In the genomic region with DNA sequence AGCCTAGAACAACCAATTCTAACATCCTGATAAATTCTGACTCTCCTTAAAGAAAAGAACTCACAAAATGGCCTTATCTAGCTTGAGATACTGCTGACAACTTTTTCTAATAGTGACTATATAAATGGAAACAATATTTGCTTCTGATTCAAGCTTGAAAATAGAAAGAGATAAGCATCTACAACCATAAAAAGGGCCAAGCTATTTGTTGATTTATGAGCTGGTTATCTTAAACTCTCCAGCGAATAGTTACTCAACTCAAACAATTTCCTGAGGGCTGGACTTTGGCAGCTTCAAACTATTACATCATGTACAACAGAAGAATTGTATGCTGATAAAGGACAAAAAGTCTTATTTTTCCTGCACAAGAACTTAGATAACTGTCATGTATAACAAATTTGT, we compare ENCODE assay signal across 10 cellular contexts. TPM values are rescaled to one million over a fixed set of nuclear protein-coding genes. Genes with fewer than 3 reads are reported as not detected.
DNase-seq lines count a peak whose midpoint lies in the region; ATAC-seq, FAIRE-seq and TF ChIP-seq lines count a peak whose summit lies in the region.
"Had no signal": no experiment of that assay in that cellular context is flagged by ENCODE, and none has a peak within 500 bp of the region (broad histone marks: within the 10 kb centered on the region; RNA-seq: fewer than 3 reads in every experiment).

No MANE protein-coding gene starts in this region.

- H3K27me3 ChIP-seq in right lobe of liver (no peaks in the 10 kb centered on the region), transverse colon (no peaks in the 10 kb centered on the region), BE2C (no peaks in the 10 kb centered on the region), H9 (ENCODE audit: insufficient read depth, low read length) (no peaks in the 10 kb centered on the region)
- H3K27me3 ChIP-seq: neutrophil had no signal

- peaks cover 7 to 8% of the 10 kb centered on the region in 2 experiments for H3K9me3 Mint-ChIP-seq in H9
- H3K9me3 Mint-ChIP-seq: activated T-cell treated with anti-CD3 and anti-CD28 coated beads, Interleukin-2, amount 50 U/mL, for 4 hours had no signal

- H3K79me2 ChIP-seq in H9 (ENCODE audit: insufficient read depth, low read length) = peaks cover 6% of the 10 kb centered on the region; the same call in 1 of the 2 replicates

- peaks cover 8% of the 10 kb centered on the region for H3K79me1 ChIP-seq in H9 (ENCODE audit: insufficient read depth, low read depth, low read length, poor library complexity, severe bottlenecking)

- WGBS in right lobe of liver (ENCODE audit: insufficient coverage, low coverage, low lambda C conversion rate, missing lambda C conversion rate) = 4% methylated on average over 1 of the region's 1 CpG
- WGBS in transverse colon (ENCODE audit: low coverage in 1 of 2), 2 donors = 0 to 22% methylated on average over 1 of the region's 1 CpG
- no CpG with 5 or more reads among the region's 1 CpG for WGBS in H9 (ENCODE audit: extremely low coverage, insufficient read length, low lambda C conversion rate)

- no peak overlapping the region for H4K91ac ChIP-seq in H9 (ENCODE audit: insufficient read length, low read depth, low read length)

- no peak overlapping the region for H3K56ac ChIP-seq in H9 (ENCODE audit: insufficient read length, low read depth, low read length)

- H3K4me3 ChIP-seq in right lobe of liver = no peak overlapping the region
- peak overlapping the region in 1 of 4 donors; percentile 2 for H3K4me3 ChIP-seq in transverse colon
- no peak overlapping the region for H3K4me3 ChIP-seq in BE2C (ENCODE audit: low read depth, low read length)

- peaks cover 0 to 41% (median 5%) of the 10 kb centered on the region in 4 donors for H3K4me1 ChIP-seq in right lobe of liver
- peaks cover 16 to 70% (median 45%) of the 10 kb centered on the region in 4 donors for H3K4me1 ChIP-seq in transverse colon
- peaks cover 5% of the 10 kb centered on the region; the same call in 1 of the 2 replicates for H3K4me1 ChIP-seq in BE2C
- no peaks in the 10 kb centered on the region; the same call in 1 of the 2 replicates for H3K4me1 ChIP-seq in H9 (ENCODE audit: insufficient read depth, low read length)

- H4K20me1 ChIP-seq in H9 (ENCODE audit: control insufficient read depth, insufficient read depth, insufficient read length) = no peaks in the 10 kb centered on the region

- H4K8ac ChIP-seq in H9 (replicated peaks; ENCODE audit: insufficient read length, low read depth, low read length) = no peak overlapping the region

- ATAC-seq in right lobe of liver = peak; percentile 73 to 91 (median 86)
- ATAC-seq: activated T-cell treated with anti-CD3 and anti-CD28 coated beads, Interleukin-2, amount 50 U/mL, for 4 hours had no signal

- intact Hi-C loops in right lobe of liver (cut with DNase I) = no loop called here
- intact Hi-C loops in transverse colon (cut with DNase I; ENCODE audit: low total_unique reads) = no loop called here

- H3K18ac ChIP-seq in H9 (ENCODE audit: insufficient read length, low read depth, low read length) = no peak overlapping the region

- H3K4ac ChIP-seq in H9 (ENCODE audit: low read depth, low read length) = no peak overlapping the region

- no peak overlapping the region for H2BK15ac ChIP-seq in H9 (ENCODE audit: low read depth, low read length)

- no peak overlapping the region for H2AK5ac ChIP-seq in H9 (ENCODE audit: insufficient read length, low read length)

- no peak overlapping the region for H3K27ac Mint-ChIP-seq in H9

- H3K9ac ChIP-seq in H9 (ENCODE audit: extremely low read depth, insufficient read length, low read length) = no peak overlapping the region

- in situ Hi-C loops in transverse colon (cut with MboI; ENCODE audit: low pct_ligation_motif_present in 1 of 4, low pct_unique_long_range_greater_than_20kb in 1 of 4, low sequenced_read_pairs in 3 of 4) = no loop called here

- no peak overlapping the region for H2BK5ac ChIP-seq in H9 (ENCODE audit: insufficient read length, low read length)

- no peak overlapping the region for H3K14ac ChIP-seq in H9 (ENCODE audit: insufficient read depth, low read length)

- TF ChIP-seq POLR2A in right lobe of liver (IDR thresholded peaks at IDR 0.05) = no peak
- TF ChIP-seq POLR2A in transverse colon (IDR thresholded peaks at IDR 0.05) = no peak

- no peak for FAIRE-seq in HTR-8/SVneo (lab: Jason Lieb, UNC)

- DNase-seq in LoVo (ENCODE audit: low spot score) (peak; percentile 82), caudate nucleus (lab: John Stamatoyannopoulos, UW) (peak in 1 of 61 donors; percentile 4), right lobe of liver (peak in 1 of 3 donors; percentile 65), transverse colon (peak; percentile 38), HTR-8/SVneo (ENCODE audit: insufficient read length, low spot score) (no peak), BE2C (no peak), H9 (no peak), NCI-H510A treated with DMSO at 0.1 percent for 48 hours (lab: John Stamatoyannopoulos, UW) (no peak)
- DNase-seq: activated T-cell treated with anti-CD3 and anti-CD28 coated beads, Interleukin-2, amount 50 U/mL, for 4 hours had no signal

- H3K23ac ChIP-seq in H9 (ENCODE audit: insufficient read length, low read depth, low read length) = no peak overlapping the region

- H3K9me3 ChIP-seq in right lobe of liver (no peaks in the 10 kb centered on the region), transverse colon (no peaks in the 10 kb centered on the region), BE2C (no peaks in the 10 kb centered on the region), H9 (ENCODE audit: control insufficient read depth, low read depth, low read length) (no peaks in the 10 kb centered on the region)
- H3K9me3 ChIP-seq: neutrophil had no signal

- H3K4me2 ChIP-seq in H9 (ENCODE audit: insufficient read depth, insufficient read length, low read length) = no peak overlapping the region

- H2BK120ac ChIP-seq in H9 (ENCODE audit: low read depth, low read length, poor library complexity, severe bottlenecking) = no peak overlapping the region

- no peak overlapping the region for H2BK12ac ChIP-seq in H9 (ENCODE audit: insufficient read length, low read depth, low read length)

- peak overlapping the region; percentile 80 for H3K27ac ChIP-seq in caudate nucleus (ENCODE audit: low read depth, low read length)
- peak overlapping the region in 2 of 3 donors; percentile 18 to 44 for H3K27ac ChIP-seq in right lobe of liver
- peak overlapping the region; percentile 82 to 86 (median 84) for H3K27ac ChIP-seq in transverse colon
- H3K27ac ChIP-seq in H9 (ENCODE audit: insufficient read length, low read depth, low read length) = no peak overlapping the region
- H3K27ac ChIP-seq: neutrophil had no signal

- H2AFZ ChIP-seq in H9 (ENCODE audit: low read length) = no peak overlapping the region

- H3K36me3 ChIP-seq in right lobe of liver = no peaks in the 10 kb centered on the region
- no peaks in the 10 kb centered on the region for H3K36me3 ChIP-seq in transverse colon
- H3K36me3 ChIP-seq in BE2C = no peaks in the 10 kb centered on the region
- H3K36me3 ChIP-seq: neutrophil had no signal

- no peaks in the 10 kb centered on the region for H3K23me2 ChIP-seq in H9 (ENCODE audit: insufficient read length, low read depth, low read length, poor library complexity, severe bottlenecking)

- no peak overlapping the region for H2BK20ac ChIP-seq in H9 (ENCODE audit: low read depth, low read length, poor library complexity, severe bottlenecking)

- H4K5ac ChIP-seq in H9 (ENCODE audit: insufficient read length, low read depth, low read length) = no peak overlapping the region

- H3K4me3 Mint-ChIP-seq in H9 = no peak overlapping the region
- H3K4me3 Mint-ChIP-seq: activated T-cell treated with anti-CD3 and anti-CD28 coated beads, Interleukin-2, amount 50 U/mL, for 4 hours had no signal

- H3T11ph ChIP-seq in H9 (ENCODE audit: low read length) = no peak overlapping the region

- H3K27me3 Mint-ChIP-seq in H9 (ENCODE audit: low read depth) = no peaks in the 10 kb centered on the region

- no peak for TF ChIP-seq CTCF in right lobe of liver (IDR thresholded peaks at IDR 0.05)
- TF ChIP-seq CTCF in transverse colon (IDR thresholded peaks at IDR 0.05) = no peak
- no peak for TF ChIP-seq CTCF in BE2C (IDR thresholded peaks at IDR 0.05; ENCODE audit: low read depth, low read length)
- TF ChIP-seq CTCF in H9 (conservative IDR thresholded peaks at IDR 0.05) = no peak

- peaks cover 18 to 28% of the 10 kb centered on the region in 2 experiments for H3K4me1 Mint-ChIP-seq in H9

- no peak for TF ChIP-seq EP300 in transverse colon (IDR thresholded peaks at IDR 0.05; ENCODE audit: low read depth)

- peaks cover 10 to 19% (median 12%) of the 10 kb centered on the region in 3 experiments for H3K36me3 Mint-ChIP-seq in H9 (ENCODE audit: insufficient read depth in 1 of 3, low read depth in 3 of 3)

RNA-seq across cellular contexts. Expression of gene USP54, which starts 4.6 kb away (rescaled TPM):
- 1 to 10 TPM; 1.5 to 5.7 (median 3.6) TPM for total RNA-seq in right lobe of liver
- total RNA-seq in transverse colon = 100 to 1,000 TPM; 109 to 168 (median 114) TPM
- polyA plus RNA-seq in BE2C (2012; ENCODE audit: insufficient read depth, insufficient read length, low read depth) = 11.6 TPM
- total RNA-seq in H9 (2021) = 35.7 and 37.9 TPM in 2 replicates

RNA-seq across cellular contexts. Expression of gene MYOZ1, which starts 54.7 kb away (rescaled TPM):
- 1 to 10 TPM in 1 of 6 experiments, under 1 TPM in 1, not detected in 4; 0.74 to 1.1 TPM for total RNA-seq in right lobe of liver
- 1 to 10 TPM in 1 of 4 donors, not detected in 3; 1.1 TPM for total RNA-seq in transverse colon
- not detected for polyA plus RNA-seq in BE2C (2012; ENCODE audit: insufficient read depth, insufficient read length, low read depth)
- 1.5 and 2.4 TPM in 2 replicates for total RNA-seq in H9 (2021)
- total RNA-seq: activated T-cell treated with anti-CD3 and anti-CD28 coated beads, Interleukin-2, amount 50 U/mL, for 4 hours had no signal

Comparison
In these comparisons a context has a peak if more than half of its experiments do, and no peak if none do; other contexts are left out.
1. DNase-seq: peak in LoVo (single experiment) and transverse colon (single experiment); none in HTR-8/SVneo (single experiment), BE2C (single experiment), H9 (single experiment) and NCI-H510A treated with DMSO at 0.1 percent for 48 hours (single experiment).